In genomic region chr20:62794007-62794724, GRCh38 we compare ENCODE assay signal across 8 cellular contexts. TPM values are rescaled to one million over a fixed set of nuclear protein-coding genes. Genes with fewer than 3 reads are reported as not detected.
DNase-seq lines count a peak whose midpoint lies in the region; ATAC-seq, FAIRE-seq and TF ChIP-seq lines count a peak whose summit lies in the region.

No MANE protein-coding gene starts in this region.

- peak overlapping the region; percentile 95 for H3K27ac Mint-ChIP-seq in central memory CD8-positive, alpha-beta T cell (ENCODE audit: low read depth)

- ATAC-seq in GM19025 (IDR thresholded peaks at IDR 0.05; ENCODE audit: low read depth, unreplicated experiment): peak; percentile 68
- ATAC-seq in HG03196 (IDR thresholded peaks at IDR 0.05; ENCODE audit: unreplicated experiment): peak; percentile 57
- peak; percentile 68 for ATAC-seq in central memory CD8-positive, alpha-beta T cell (replicated peaks; ENCODE audit: extremely low read depth, poor library complexity, severe bottlenecking)

- TF ChIP-seq CTCF in AG09319 (IDR thresholded peaks at IDR 0.05; ENCODE audit: low read depth, low read length): no peak
- TF ChIP-seq CTCF in kidney (IDR thresholded peaks at IDR 0.05; ENCODE audit: borderline replicate concordance, extremely low read depth, insufficient read depth): no peak

- peak overlapping the region; percentile 84 to 90 for H3K27ac ChIP-seq in kidney (ENCODE audit: low read depth in 2 of 2, low read length in 2 of 2)

- peaks cover 37% of the 10 kb centered on the region for H3K36me3 Mint-ChIP-seq in central memory CD8-positive, alpha-beta T cell (ENCODE audit: insufficient read depth)

- H3K9me3 ChIP-seq in kidney (ENCODE audit: control insufficient read depth in 1 of 2, low read length in 2 of 2): no peaks in the 10 kb centered on the region

- peak overlapping the region; percentile 51 to 72 for H3K4me3 ChIP-seq in kidney (ENCODE audit: low read length in 2 of 2)

- DNase-seq in AG09319 (ENCODE audit: extremely low read depth, low read depth): peak; percentile 90
- peak; percentile 78 for DNase-seq in NCI-H226
- DNase-seq in activated CD4-positive, CD25-positive, alpha-beta regulatory T cell treated with anti-CD3 and anti-CD28 coated beads, Interleukin-2, amount 50 U/mL, for 16 hours (ENCODE audit: low read depth, low spot score): peak; percentile 81
- DNase-seq in central memory CD8-positive, alpha-beta T cell (ENCODE audit: low spot score in 2 of 2): peak; percentile 93 to 95
- peak; percentile 99 for DNase-seq in kidney
- peak; percentile 89 to 96 (median 95) for DNase-seq in stimulated activated CD4-positive, alpha-beta T cell treated with anti-CD3 and anti-CD28 coated beads, Interleukin-12 subunit alpha, Interleukin-12 subunit beta, amount 100 ng/mL, for 48 hours (ENCODE audit: low read depth in 2 of 3, low spot score in 1 of 3)

- H3K9me3 Mint-ChIP-seq in central memory CD8-positive, alpha-beta T cell: no peaks in the 10 kb centered on the region

- no peaks in the 10 kb centered on the region for H3K27me3 Mint-ChIP-seq in central memory CD8-positive, alpha-beta T cell

- intact Hi-C loops in kidney (cut with DNase I): no loop called here

- H3K4me3 Mint-ChIP-seq in central memory CD8-positive, alpha-beta T cell: peak overlapping the region; percentile 84

- peaks cover 4 to 5% of the 10 kb centered on the region in 2 donors for H3K36me3 ChIP-seq in kidney (ENCODE audit: control insufficient read depth in 1 of 2, insufficient read depth in 2 of 2, low read length in 2 of 2)

- H3K4me1 Mint-ChIP-seq in central memory CD8-positive, alpha-beta T cell: peaks cover 41% of the 10 kb centered on the region

- peak overlapping the region; percentile 11 to 58 for H3K9ac ChIP-seq in kidney (ENCODE audit: low read length in 2 of 2)

- H3K4me1 ChIP-seq in kidney (ENCODE audit: control insufficient read depth in 1 of 2, insufficient read depth in 1 of 2, low read depth in 1 of 2, low read length in 2 of 2): peaks cover 8 to 16% of the 10 kb centered on the region in 2 donors

- no peak for FAIRE-seq in kidney (lab: Jason Lieb, UNC)

RNA-seq across cellular contexts. Expression of gene MRGBP, which starts 2.1 kb away (rescaled TPM):
- total RNA-seq in kidney: 7.6 TPM
- 9.0 TPM for polyA plus RNA-seq in kidney (ENCODE audit: insufficient read depth, low read depth, low replicate concordance)

RNA-seq across cellular contexts. Expression of gene OGFR, which starts 10.5 kb away (rescaled TPM):
- 46.8 TPM for total RNA-seq in kidney
- 33.7 TPM for polyA plus RNA-seq in kidney (ENCODE audit: insufficient read depth, low read depth, low replicate concordance)

RNA-seq across cellular contexts. Expression of gene COL9A3, which starts 22.7 kb away (rescaled TPM):
- total RNA-seq in kidney: 4.3 TPM
- polyA plus RNA-seq in kidney (ENCODE audit: insufficient read depth, low read depth, low replicate concordance): 2.3 TPM

Comparison
In these comparisons a context has a peak if more than half of its experiments do, and no peak if none do; other contexts are left out.
1. Peak in every context shown above with its lines: DNase-seq, ATAC-seq, H3K4me3 ChIP-seq and H3K27ac ChIP-seq.